34 cellular contexts compared by ENCODE assay signal in the genomic region with DNA sequence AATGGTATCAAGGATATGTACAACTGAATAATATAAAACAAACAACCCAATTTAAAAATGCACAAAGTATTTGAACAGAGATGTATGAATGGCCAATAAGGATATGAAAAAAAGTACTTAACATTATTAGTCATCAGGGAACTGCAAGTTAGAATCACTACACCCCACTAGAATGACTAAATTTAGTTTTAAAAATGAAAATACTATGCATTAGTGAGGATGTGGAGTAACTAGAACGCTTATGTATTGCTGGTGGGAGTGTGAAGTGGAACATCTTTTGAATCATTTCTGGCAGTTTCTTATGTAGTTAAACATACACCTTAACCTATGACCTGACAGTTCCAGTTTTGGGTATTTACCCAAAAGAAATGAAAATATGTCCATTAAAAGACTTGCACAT. TPM values are rescaled to one million over a fixed set of nuclear protein-coding genes. Genes with fewer than 3 reads are reported as not detected.
DNase-seq lines count a peak whose midpoint lies in the region; ATAC-seq, FAIRE-seq and TF ChIP-seq lines count a peak whose summit lies in the region.
"Had no signal": no experiment of that assay in that cellular context is flagged by ENCODE, and none has a peak within 500 bp of the region (broad histone marks: within the 10 kb centered on the region; RNA-seq: fewer than 3 reads in every experiment).

No MANE protein-coding gene starts in this region.

- WGBS in lower leg skin, 2 donors, result 83 to 92% methylated on average over 1 of the region's 1 CpG

- peak; percentile 5 for FAIRE-seq in GM18507 (lab: Jason Lieb, UNC)
- FAIRE-seq: K562, RCC 7860 had no signal

- ATAC-seq in GM19463 (IDR thresholded peaks at IDR 0.05; ENCODE audit: unreplicated experiment) (peak; percentile 75), HG02852 (IDR thresholded peaks at IDR 0.05; ENCODE audit: unreplicated experiment) (peak; percentile 54), HG03558 (IDR thresholded peaks at IDR 0.05; ENCODE audit: extremely low read depth, unreplicated experiment) (peak; percentile 62), GM21723 (IDR thresholded peaks at IDR 0.05; ENCODE audit: unreplicated experiment) (no peak), GM18868 (IDR thresholded peaks at IDR 0.05; ENCODE audit: unreplicated experiment) (no peak)
- ATAC-seq: body of pancreas; CD8-positive, alpha-beta T cell; gastroesophageal sphincter; K562; sciatic nerve; stimulated activated effector memory CD8-positive, alpha-beta T cell treated with anti-CD3 and anti-CD28 coated beads, Interleukin-12 subunit alpha, Interleukin-12 subunit beta, amount 100 ng/mL, for 72 hours had no signal

- no peak for TF ChIP-seq CTCF in lower leg skin (IDR thresholded peaks at IDR 0.05)

- no peak overlapping the region for H3K4me3 ChIP-seq in lower leg skin (ENCODE audit: low read depth, poor library complexity, severe bottlenecking)
- H3K4me3 ChIP-seq: body of pancreas, dorsolateral prefrontal cortex, gastroesophageal sphincter, K562, upper lobe of left lung had no signal

- intact Hi-C loops in lower leg skin (cut with DNase I; ENCODE audit: low total_unique reads), result no loop called here

- no peak for TF ChIP-seq POLR2A in lower leg skin (IDR thresholded peaks at IDR 0.05)

- DNase-seq in GM18507 (ENCODE audit: extremely low spot score, insufficient read length, low read depth), result no peak
- no peak for DNase-seq in lower leg skin (ENCODE audit: low spot score in 2 of 2)
- DNase-seq in GOT3 (lab: John Stamatoyannopoulos, UW), result no peak
- DNase-seq: activated CD4-positive, alpha-beta T cell treated with anti-CD3 and anti-CD28 coated beads, Interleukin-2, amount 10 ng/mL, durations not matched to agents 24 days and 14 days; activated naive CD4-positive, alpha-beta T cell treated with Interleukin-2 at 50 U/mL for 16 hours; activated T-cell treated with anti-CD3 and anti-CD28 coated beads, Interleukin-2, amount 50 U/mL, for 24 hours; body of pancreas; CD8-positive, alpha-beta T cell; DMS 273 treated with DMSO at 0.1 percent for 48 hours; dorsolateral prefrontal cortex; hippocampal formation; immature natural killer cell; mesenchymal stem cell; NCI-H1105; NCI-H187 treated with DMSO at 0.1 percent for 48 hours; NCI-H526 treated with DMSO at 0.1 percent for 48 hours; SIG-M5; stimulated activated CD4-positive, alpha-beta T cell treated with anti-CD3 and anti-CD28 coated beads, Interleukin-12 subunit alpha, Interleukin-12 subunit beta, amount 100 ng/mL, for 4 hours; stimulated activated CD4-positive, alpha-beta T cell treated with anti-CD3 and anti-CD28 coated beads, Interleukin-4, amount 100 ng/mL, for 24 hours; substantia nigra; SW 1271; T1000; upper lobe of left lung; WERI-Rb-1 had no signal

RNA-seq across cellular contexts. Expression of a gene that starts 13.0 kb away (rescaled TPM):
- total RNA-seq in lower leg skin, result 1 to 10 TPM; 2.7 to 4.3 (median 3.2) TPM

Comparison
In these comparisons a context has a peak if more than half of its experiments do, and no peak if none do; other contexts are left out.
1. ATAC-seq: peak in GM19463 (single experiment), HG02852 (single experiment) and HG03558 (single experiment); none in GM21723 (single experiment) and GM18868 (single experiment).